Comparison of ENCODE assay signal across 25 cellular contexts in the genomic region with DNA sequence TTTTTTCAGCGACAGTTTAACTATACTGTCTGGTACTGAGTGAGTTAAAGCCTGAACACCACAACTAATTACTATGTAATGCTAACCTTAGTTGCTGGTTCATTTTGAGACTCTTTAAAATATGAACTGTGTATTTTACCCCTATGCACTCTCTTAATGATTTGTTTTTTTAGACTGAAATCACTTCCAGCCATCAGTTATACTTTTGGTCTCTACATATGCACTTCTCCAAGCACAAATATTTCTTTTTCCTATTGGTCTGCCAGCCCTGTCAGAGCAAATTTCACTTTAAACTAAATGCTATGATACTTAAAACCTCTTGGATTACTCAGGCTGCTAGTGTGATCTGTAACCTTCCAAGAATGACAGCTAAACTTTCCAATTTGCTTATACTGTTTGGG. TPM values are rescaled to one million over a fixed set of nuclear protein-coding genes. Genes with fewer than 3 reads are reported as not detected.
A peak's percentile ranks its signal among the peaks of the same experiment; 100 is the strongest.
DNase-seq lines count a peak whose midpoint lies in the region; ATAC-seq and TF ChIP-seq lines count a peak whose summit lies in the region.
"Had no signal": no experiment of that assay in that cellular context is flagged by ENCODE, and none has a peak within 500 bp of the region (broad histone marks: within the 10 kb centered on the region; RNA-seq: fewer than 3 reads in every experiment).

No MANE protein-coding gene starts in this region.

- H3K4me1 Mint-ChIP-seq in nephron progenitor cell, result peaks cover 5% of the 10 kb centered on the region
- H3K4me1 Mint-ChIP-seq in naive thymus-derived CD4-positive, alpha-beta T cell, result peaks cover 0 to 6% (median 0%) of the 10 kb centered on the region in 7 donors
- H3K4me1 Mint-ChIP-seq: B cell, WTC11 had no signal

- no peak overlapping the region for H3K4me3 Mint-ChIP-seq in nephron progenitor cell
- H3K4me3 Mint-ChIP-seq in naive thymus-derived CD4-positive, alpha-beta T cell, result no peak overlapping the region
- H3K4me3 Mint-ChIP-seq: B cell; CD8-positive, alpha-beta memory T cell; WTC11 had no signal

- peaks cover 2% of the 10 kb centered on the region for H3K27me3 Mint-ChIP-seq in nephron progenitor cell (ENCODE audit: low read depth, poor library complexity)
- H3K27me3 Mint-ChIP-seq in naive thymus-derived CD4-positive, alpha-beta T cell, result peaks cover 0 to 5% (median 0%) of the 10 kb centered on the region in 5 donors
- H3K27me3 Mint-ChIP-seq: B cell; CD8-positive, alpha-beta memory T cell had no signal

- CTCF ChIA-PET in naive thymus-derived CD4-positive, alpha-beta T cell (lab: Charles Lee), result no interaction called here

- POLR2A ChIA-PET in naive thymus-derived CD4-positive, alpha-beta T cell (lab: Charles Lee), result no interaction called here

- H3K9me3 Mint-ChIP-seq in nephron progenitor cell, result no peaks in the 10 kb centered on the region
- no peaks in the 10 kb centered on the region for H3K9me3 Mint-ChIP-seq in naive thymus-derived CD4-positive, alpha-beta T cell
- H3K9me3 Mint-ChIP-seq: activated naive CD4-positive, alpha-beta T cell treated with anti-CD3 and anti-CD28 coated beads, Interleukin-2, amount 50 U/mL, for 72 hours; activated T-helper 2 cell treated with anti-CD3 and anti-CD28 coated beads, Interferon-gamma antibody, Interleukin-2, Interleukin-4, amounts not matched to agents 10 μg/mL and 5 μg/mL and 100 μg/mL, durations not matched to agents 14 hours and 24 hours and 36 hours; CD8-positive, alpha-beta memory T cell; WTC11 had no signal

- TF ChIP-seq CTCF in AG09319 (IDR thresholded peaks at IDR 0.05; ENCODE audit: low read depth, low read length) (no peak), nephron progenitor cell (IDR thresholded peaks at IDR 0.05) (no peak)

- intact Hi-C loops in naive thymus-derived CD4-positive, alpha-beta T cell (cut with micrococcal nuclease), result no loop called here

- peak; percentile 83 for ATAC-seq in SK-N-SH treated with all-trans-retinoic acid at 6 μM for 48 hours
- ATAC-seq in naive thymus-derived CD4-positive, alpha-beta T cell, result no peak
- ATAC-seq: A549; activated naive CD4-positive, alpha-beta T cell treated with anti-CD3 and anti-CD28 coated beads, Interleukin-2, amount 50 U/mL, for 72 hours; lower lobe of right lung; upper lobe of right lung; WTC11 had no signal

- no peaks in the 10 kb centered on the region for H3K36me3 ChIP-seq in naive thymus-derived CD4-positive, alpha-beta T cell (ENCODE audit: control insufficient read depth in 2 of 3, insufficient read depth in 3 of 3, low read length in 3 of 3)
- H3K36me3 ChIP-seq: ascending aorta, lower lobe of right lung, prostate gland, upper lobe of right lung had no signal

- no peaks in the 10 kb centered on the region for H3K27me3 ChIP-seq in naive thymus-derived CD4-positive, alpha-beta T cell (ENCODE audit: control insufficient read depth in 2 of 2, insufficient read depth in 2 of 2, low read length in 2 of 2)
- H3K27me3 ChIP-seq: ascending aorta, upper lobe of right lung had no signal

- H3K27ac ChIP-seq in naive thymus-derived CD4-positive, alpha-beta T cell (ENCODE audit: low read depth, low read length), result no peak overlapping the region
- H3K27ac ChIP-seq: A549, lower lobe of right lung, prostate gland, upper lobe of right lung had no signal

- no peaks in the 10 kb centered on the region for H3K9me3 ChIP-seq in naive thymus-derived CD4-positive, alpha-beta T cell (ENCODE audit: control insufficient read depth in 2 of 3, low read length in 3 of 3)
- H3K9me3 ChIP-seq: A549, ascending aorta, lower lobe of right lung, prostate gland, upper lobe of right lung had no signal

- peak overlapping the region; percentile 27 for H3K27ac Mint-ChIP-seq in nephron progenitor cell
- no peak overlapping the region for H3K27ac Mint-ChIP-seq in naive thymus-derived CD4-positive, alpha-beta T cell
- H3K27ac Mint-ChIP-seq: activated naive CD4-positive, alpha-beta T cell treated with anti-CD3 and anti-CD28 coated beads, Interleukin-2, amount 50 U/mL, for 72 hours; activated T-helper 2 cell treated with anti-CD3 and anti-CD28 coated beads, Interferon-gamma antibody, Interleukin-2, Interleukin-4, amounts not matched to agents 10 μg/mL and 5 μg/mL and 100 μg/mL, durations not matched to agents 14 hours and 24 hours and 36 hours; B cell; CD8-positive, alpha-beta memory T cell; WTC11 had no signal

- no peak overlapping the region for H3K4me3 ChIP-seq in naive thymus-derived CD4-positive, alpha-beta T cell (ENCODE audit: low read length)
- H3K4me3 ChIP-seq: A549, ascending aorta, lower lobe of right lung, prostate gland, upper lobe of right lung had no signal

- DNase-seq in AG09319 (ENCODE audit: extremely low read depth, low read depth) (peak; percentile 51), dedifferentiated amniotic fluid mesenchymal stem cell (ENCODE audit: extremely low spot score) (peak; percentile 84), nephron progenitor cell (no peak), UCSD-AML1 (lab: John Stamatoyannopoulos, UW; ENCODE audit: unreplicated experiment) (no peak), NCI-H748 (lab: John Stamatoyannopoulos, UW; ENCODE audit: unreplicated experiment) (no peak), COR-L47 (lab: John Stamatoyannopoulos, UW) (no peak)
- no peak for DNase-seq in naive thymus-derived CD4-positive, alpha-beta T cell
- DNase-seq: activated CD4-positive, alpha-beta T cell treated with anti-CD3 and anti-CD28 coated beads, Interleukin-2, amount 50 U/mL, for 4 hours; activated CD8-positive, alpha-beta memory T cell treated with anti-CD3 and anti-CD28 coated beads, Interleukin-2, amount 50 U/mL, for 4 hours; CD8-positive, alpha-beta memory T cell; DMS79; effector CD8-positive, alpha-beta T cell; lower lobe of right lung; NCI-H1930; NCI-H2227 treated with DMSO at 0.1 percent for 48 hours; NCI-H69; upper lobe of right lung had no signal

- H3K4me1 ChIP-seq in naive thymus-derived CD4-positive, alpha-beta T cell (ENCODE audit: control insufficient read depth in 2 of 2, insufficient read depth in 2 of 2, low read length in 2 of 2), result no peaks in the 10 kb centered on the region
- H3K4me1 ChIP-seq: lower lobe of right lung, prostate gland, upper lobe of right lung had no signal

- no peaks in the 10 kb centered on the region for H3K36me3 Mint-ChIP-seq in nephron progenitor cell (ENCODE audit: low read depth)
- no peaks in the 10 kb centered on the region for H3K36me3 Mint-ChIP-seq in naive thymus-derived CD4-positive, alpha-beta T cell
- H3K36me3 Mint-ChIP-seq: activated naive CD4-positive, alpha-beta T cell treated with anti-CD3 and anti-CD28 coated beads, Interleukin-2, amount 50 U/mL, for 72 hours; CD8-positive, alpha-beta memory T cell; WTC11 had no signal

TF ChIP-seq in SK-N-SH treated with all-trans-retinoic acid at 6 μM for 48 hours, 23 proteins besides CTCF, POLR2A, EP300 and RAD21:
- TF ChIP-seq OSR1 (CRISPR knock-in tag; IDR thresholded peaks at IDR 0.05) (no peak), TOX (CRISPR knock-in tag; IDR thresholded peaks at IDR 0.05; ENCODE audit: borderline replicate concordance) (peak; percentile 77)
- TF ChIP-seq, protein P1, sequence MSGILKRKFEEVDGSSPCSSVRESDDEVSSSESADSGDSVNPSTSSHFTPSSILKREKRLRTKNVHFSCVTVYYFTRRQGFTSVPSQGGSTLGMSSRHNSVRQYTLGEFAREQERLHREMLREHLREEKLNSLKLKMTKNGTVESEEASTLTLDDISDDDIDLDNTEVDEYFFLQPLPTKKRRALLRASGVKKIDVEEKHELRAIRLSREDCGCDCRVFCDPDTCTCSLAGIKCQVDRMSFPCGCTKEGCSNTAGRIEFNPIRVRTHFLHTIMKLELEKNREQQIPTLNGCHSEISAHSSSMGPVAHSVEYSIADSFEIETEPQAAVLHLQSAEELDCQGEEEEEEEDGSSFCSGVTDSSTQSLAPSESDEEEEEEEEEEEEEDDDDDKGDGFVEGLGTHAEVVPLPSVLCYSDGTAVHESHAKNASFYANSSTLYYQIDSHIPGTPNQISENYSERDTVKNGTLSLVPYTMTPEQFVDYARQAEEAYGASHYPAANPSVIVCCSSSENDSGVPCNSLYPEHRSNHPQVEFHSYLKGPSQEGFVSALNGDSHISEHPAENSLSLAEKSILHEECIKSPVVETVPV (CRISPR knock-in tag; IDR thresholded peaks at IDR 0.05), result no peak

RNA-seq across cellular contexts. Expression of a gene that starts 38.1 kb away (rescaled TPM):
- 10 to 100 TPM in 4 of 5 experiments, 1 to 10 TPM in 1; 9.5 to 22.7 (median 17.3) TPM for total RNA-seq in naive thymus-derived CD4-positive, alpha-beta T cell
- 10 to 100 TPM; 12.3 to 19.6 TPM for polyA plus RNA-seq in naive thymus-derived CD4-positive, alpha-beta T cell

Comparison
In these comparisons a context has a peak if more than half of its experiments do, and no peak if none do; other contexts are left out.
1. DNase-seq: peak in AG09319 (single experiment) and dedifferentiated amniotic fluid mesenchymal stem cell (single experiment); none in nephron progenitor cell (single experiment), naive thymus-derived CD4-positive, alpha-beta T cell (0 of 9), UCSD-AML1 (single experiment), NCI-H748 (single experiment) and COR-L47 (single experiment).